In the genomic region with DNA sequence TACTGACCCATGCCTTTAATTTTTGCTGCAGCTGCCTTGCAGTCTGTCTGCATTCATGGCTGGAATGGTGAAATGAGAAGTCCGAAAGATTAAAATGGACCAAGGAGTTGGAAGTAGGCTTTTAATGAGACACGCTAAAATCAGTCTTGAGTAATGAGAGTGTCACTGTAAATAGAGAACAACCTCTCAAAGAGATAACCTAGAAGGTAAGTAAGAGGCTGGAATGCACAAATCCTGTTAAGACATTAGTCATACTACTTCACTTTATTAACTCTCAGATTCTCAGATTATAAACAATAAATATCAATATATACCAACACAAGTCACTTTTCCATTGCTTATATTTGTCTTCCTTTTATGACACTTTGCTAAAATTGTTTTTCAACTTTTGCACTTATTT, we compare ENCODE assay signal across 9 cellular contexts.
"Had no signal": no experiment of that assay in that cellular context is flagged by ENCODE, and none has a peak within 500 bp of the region (broad histone marks: within the 10 kb centered on the region; RNA-seq: fewer than 3 reads in every experiment).

No MANE protein-coding gene starts in this region.

- DNase-seq: IMR-90, KBM-7, KG1 had no signal

- H3K4me2 ChIP-seq: KMS-11 had no signal

- H3K4me1 Mint-ChIP-seq: IgD-negative memory B cell had no signal

- FAIRE-seq: HepG2, HTR-8/SVneo, K562 had no signal

- ATAC-seq: HepG2, K562 had no signal

- H3K27me3 Mint-ChIP-seq: IgD-negative memory B cell had no signal

- H3K27ac Mint-ChIP-seq: IgD-negative memory B cell had no signal

- H3K9ac ChIP-seq: KMS-11 had no signal

- H3K4me3 ChIP-seq: K562 had no signal

- H3K36me3 Mint-ChIP-seq: IgD-negative memory B cell had no signal

- H3K4me3 Mint-ChIP-seq: IgD-negative memory B cell had no signal

- H3K27ac ChIP-seq: HL-60, KMS-11 had no signal
